24 cellular contexts compared by ENCODE assay signal in the genomic region with DNA sequence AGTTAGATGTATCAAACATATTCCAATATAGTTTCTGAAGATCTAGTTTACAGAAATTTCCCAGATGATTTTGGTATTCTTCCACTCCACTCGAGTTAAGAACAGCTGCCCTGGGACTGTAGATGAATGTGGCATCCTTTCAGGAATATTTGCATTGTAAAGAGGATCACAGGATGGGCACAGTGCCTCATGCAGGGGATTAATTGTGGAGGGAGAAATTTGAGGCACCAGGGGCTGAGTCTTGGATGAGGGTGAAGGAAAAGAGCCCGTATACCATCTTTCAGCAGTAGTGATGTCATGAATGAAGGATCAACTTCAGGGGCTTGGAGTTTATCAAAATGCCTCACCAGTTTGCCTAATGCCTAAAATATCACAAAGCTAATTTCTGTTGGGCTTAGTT.
"Had no signal": no experiment of that assay in that cellular context is flagged by ENCODE, and none has a peak within 500 bp of the region (broad histone marks: within the 10 kb centered on the region; RNA-seq: fewer than 3 reads in every experiment).

No MANE protein-coding gene starts in this region.

- H3K27ac ChIP-seq: stomach, suprapubic skin, testis, thoracic aorta, thyroid gland, tibial artery, tibial nerve, transverse colon, upper lobe of left lung, upper lobe of right lung, uterus, vagina had no signal

- DNase-seq: stimulated activated CD4-positive, alpha-beta T cell treated with anti-CD3 and anti-CD28 coated beads, Interleukin-2, amount 100 ng/mL, for 48 hours; stimulated activated CD4-positive, alpha-beta T cell treated with anti-CD3 and anti-CD28 coated beads, Interleukin-4, amount 100 ng/mL, for 1 hour; stimulated activated CD4-positive, alpha-beta T cell treated with anti-CD3 and anti-CD28 coated beads, Interleukin-4, amount 100 ng/mL, for 24 hours; stimulated activated CD4-positive, alpha-beta T cell treated with anti-CD3 and anti-CD28 coated beads, Interleukin-4, amount 100 ng/mL, for 4 hours; stimulated activated CD8-positive, alpha-beta memory T cell treated with anti-CD3 and anti-CD28 coated beads, Interleukin-4, amount 100 ng/mL, for 48 hours; stimulated activated naive B cell treated with anti-CD40 and anti-IgM and Interleukin-4, amounts not matched to agents 10 μg/mL and 1 μg/mL and 100 μg/mL, for 72 hours; stimulated activated naive CD4-positive, alpha-beta T cell; stimulated activated naive CD4-positive, alpha-beta T cell treated with Interleukin-2 at 50 U/mL for 16 hours; stimulated activated naive CD8-positive, alpha-beta T cell treated with anti-CD3 and anti-CD28 coated beads, Interleukin-15, amount 100 ng/mL, for 72 hours; stimulated activated naive CD8-positive, alpha-beta T cell treated with anti-CD3 and anti-CD28 coated beads, Interleukin-15, Interleukin-2, amounts not matched to agents 100 U/mL and 50 U/mL, for 24 hours; stomach; substantia nigra; testis; thyroid gland; tibial artery; transverse colon; upper lobe of left lung; upper lobe of right lung; uterus had no signal

- H3K4me3 ChIP-seq: stomach, suprapubic skin, testis, thoracic aorta, thyroid gland, tibial artery, tibial nerve, transverse colon, upper lobe of left lung, upper lobe of right lung, uterus, vagina had no signal

- H3K36me3 ChIP-seq: stomach, suprapubic skin, thoracic aorta, thyroid gland, tibial artery, tibial nerve, transverse colon, upper lobe of left lung, upper lobe of right lung, uterus, vagina had no signal

- H3K9me3 ChIP-seq: suprapubic skin, testis, thoracic aorta, thyroid gland, upper lobe of right lung, uterus, vagina had no signal

- H3K4me1 ChIP-seq: upper lobe of right lung, uterus had no signal

- H3K27me3 ChIP-seq: stomach, suprapubic skin, testis, thyroid gland, tibial artery, tibial nerve, transverse colon, upper lobe of left lung, upper lobe of right lung, uterus, vagina had no signal

- FAIRE-seq: urothelium cell line had no signal
